1 cellular context compared by ENCODE assay signal in genomic region chr20:17971571-17972013, GRCh38.
TF ChIP-seq lines count a peak whose summit lies in the region.

No MANE protein-coding gene starts in this region.

TF ChIP-seq in HepG2, 621 proteins besides CTCF, POLR2A, EP300 and RAD21 (continued from another document and continues in another):
- no peak for TF ChIP-seq NFAT5 (CRISPR knock-in tag; IDR thresholded peaks at IDR 0.05)
- peak; percentile 25; the same call in 1 of the 2 replicates for TF ChIP-seq CREM (IDR thresholded peaks at IDR 0.05)
- no peak for TF ChIP-seq CREM (CRISPR knock-in tag; IDR thresholded peaks at IDR 0.05)
- no peak for TF ChIP-seq HCFC1 (IDR thresholded peaks at IDR 0.05; ENCODE audit: low read depth, low read length)
- no peak for TF ChIP-seq ZBTB34 (CRISPR knock-in tag; IDR thresholded peaks at IDR 0.05)
- no peak for TF ChIP-seq TEF (CRISPR knock-in tag; IDR thresholded peaks at IDR 0.05)
- no peak for TF ChIP-seq RBAK (CRISPR knock-in tag; IDR thresholded peaks at IDR 0.05)
- no peak for TF ChIP-seq YY1 (IDR thresholded peaks at IDR 0.05; ENCODE audit: insufficient read depth, insufficient replicate concordance, low read depth, low read length)
- TF ChIP-seq LBX2 (CRISPR knock-in tag; IDR thresholded peaks at IDR 0.05; ENCODE audit: borderline replicate concordance): no peak
- TF ChIP-seq AFF4 (CRISPR knock-in tag; IDR thresholded peaks at IDR 0.05): no peak
- no peak for TF ChIP-seq ZNF253 (CRISPR knock-in tag; IDR thresholded peaks at IDR 0.05; ENCODE audit: borderline replicate concordance)
- no peak for TF ChIP-seq MED8 (CRISPR knock-in tag; IDR thresholded peaks at IDR 0.05; ENCODE audit: insufficient replicate concordance)
- TF ChIP-seq MYPOP (CRISPR knock-in tag; IDR thresholded peaks at IDR 0.05): no peak
- no peak for TF ChIP-seq CEBPB (IDR thresholded peaks at IDR 0.05; ENCODE audit: borderline replicate concordance, low read depth, low read length)
- TF ChIP-seq FOXA3 (CRISPR knock-in tag; IDR thresholded peaks at IDR 0.05): no peak
- no peak for TF ChIP-seq TRIM24 (CRISPR knock-in tag; IDR thresholded peaks at IDR 0.05)
- no peak for TF ChIP-seq PHB2 (IDR thresholded peaks at IDR 0.05; ENCODE audit: partially characterized antibody)
- TF ChIP-seq SCMH1 (CRISPR knock-in tag; IDR thresholded peaks at IDR 0.05; ENCODE audit: borderline replicate concordance): no peak
- no peak for TF ChIP-seq MED1 (CRISPR knock-in tag; IDR thresholded peaks at IDR 0.05)
- TF ChIP-seq ZUFSP (CRISPR knock-in tag; IDR thresholded peaks at IDR 0.05; ENCODE audit: borderline replicate concordance): no peak
- 0 out of 2 replicates have a peak, but pooled peaks have one; percentile 27 for TF ChIP-seq ZSCAN31 (CRISPR knock-in tag; IDR thresholded peaks at IDR 0.05; ENCODE audit: low read depth)
- no peak for TF ChIP-seq GZF1 (CRISPR knock-in tag; IDR thresholded peaks at IDR 0.05)
- TF ChIP-seq SMAD1 (CRISPR knock-in tag; IDR thresholded peaks at IDR 0.05; ENCODE audit: borderline replicate concordance, low read depth): no peak; the same call in 1 of the 2 replicates
- no peak for TF ChIP-seq CENPT (CRISPR knock-in tag; IDR thresholded peaks at IDR 0.05; ENCODE audit: low read depth)
- TF ChIP-seq GFI1 (CRISPR knock-in tag; IDR thresholded peaks at IDR 0.05; ENCODE audit: borderline replicate concordance): no peak
- no peak for TF ChIP-seq RFXANK (CRISPR knock-in tag; IDR thresholded peaks at IDR 0.05)
- no peak for TF ChIP-seq ZNF740 (CRISPR knock-in tag; IDR thresholded peaks at IDR 0.05)
- TF ChIP-seq ZNF619 (CRISPR knock-in tag; IDR thresholded peaks at IDR 0.05): no peak
- no peak for TF ChIP-seq ZNF510 (CRISPR knock-in tag; IDR thresholded peaks at IDR 0.05; ENCODE audit: low read depth)
- no peak for TF ChIP-seq LCORL (IDR thresholded peaks at IDR 0.05)
- 0 out of 2 replicates have a peak, but pooled peaks have one; percentile 36 for TF ChIP-seq LCORL (CRISPR knock-in tag; IDR thresholded peaks at IDR 0.05)
- no peak for TF ChIP-seq ZNF33B (CRISPR knock-in tag; IDR thresholded peaks at IDR 0.05)
- TF ChIP-seq ZFP82 (CRISPR knock-in tag; IDR thresholded peaks at IDR 0.05; ENCODE audit: borderline replicate concordance): no peak
- TF ChIP-seq DNMT3B (CRISPR knock-in tag; conservative IDR thresholded peaks at IDR 0.05): no peak
- no peak for TF ChIP-seq SRSF1 (optimal IDR thresholded peaks at IDR 0.05; ENCODE audit: low read depth, low read length)
- peak; percentile 83 for TF ChIP-seq TEAD3 (CRISPR knock-in tag; optimal IDR thresholded peaks at IDR 0.05; ENCODE audit: borderline replicate concordance)
- no peak for TF ChIP-seq REPIN1 (CRISPR knock-in tag; IDR thresholded peaks at IDR 0.05; ENCODE audit: borderline replicate concordance, low read depth)
- no peak for TF ChIP-seq BRCA1 (CRISPR knock-in tag; IDR thresholded peaks at IDR 0.05)
- no peak for TF ChIP-seq TOPORS (CRISPR knock-in tag; IDR thresholded peaks at IDR 0.05)
- no peak for TF ChIP-seq REL (CRISPR knock-in tag; conservative IDR thresholded peaks at IDR 0.05)
- TF ChIP-seq MNT (IDR thresholded peaks at IDR 0.05): no peak
- TF ChIP-seq ZNF775 (CRISPR knock-in tag; IDR thresholded peaks at IDR 0.05; ENCODE audit: borderline replicate concordance): no peak
- TF ChIP-seq ZNF101 (CRISPR knock-in tag; IDR thresholded peaks at IDR 0.05; ENCODE audit: borderline replicate concordance, low read depth): no peak
- TF ChIP-seq SAP130 (CRISPR knock-in tag; IDR thresholded peaks at IDR 0.05; ENCODE audit: low read depth): peak; percentile 70
- 0 out of 2 replicates have a peak, but pooled peaks have one; percentile 19 for TF ChIP-seq RXRB (CRISPR knock-in tag; IDR thresholded peaks at IDR 0.05; ENCODE audit: borderline replicate concordance)
- TF ChIP-seq SIN3A (IDR thresholded peaks at IDR 0.05; ENCODE audit: borderline replicate concordance, low read depth, low read length): 0 out of 2 replicates have a peak, but pooled peaks have one; percentile 36
- TF ChIP-seq ZNF224 (CRISPR knock-in tag; IDR thresholded peaks at IDR 0.05): no peak
- TF ChIP-seq ZNF672 (CRISPR knock-in tag; IDR thresholded peaks at IDR 0.05): no peak
- peak; percentile 90 for TF ChIP-seq TFAP4 (IDR thresholded peaks at IDR 0.05; ENCODE audit: borderline replicate concordance, low read depth)
- no peak for TF ChIP-seq ZNF3 (CRISPR knock-in tag; IDR thresholded peaks at IDR 0.05)
- TF ChIP-seq ZNF780A (CRISPR knock-in tag; IDR thresholded peaks at IDR 0.05): no peak
- TF ChIP-seq NR2F6 (IDR thresholded peaks at IDR 0.05): no peak
- TF ChIP-seq NR2F6 (CRISPR knock-in tag; IDR thresholded peaks at IDR 0.05): no peak
- no peak for TF ChIP-seq ZNF850 (CRISPR knock-in tag; conservative IDR thresholded peaks at IDR 0.05)
- no peak for TF ChIP-seq MAX (IDR thresholded peaks at IDR 0.05)
- TF ChIP-seq ZNF24 (IDR thresholded peaks at IDR 0.05): no peak
